ENCODE assay signal across 8 cellular contexts in the genomic region with DNA sequence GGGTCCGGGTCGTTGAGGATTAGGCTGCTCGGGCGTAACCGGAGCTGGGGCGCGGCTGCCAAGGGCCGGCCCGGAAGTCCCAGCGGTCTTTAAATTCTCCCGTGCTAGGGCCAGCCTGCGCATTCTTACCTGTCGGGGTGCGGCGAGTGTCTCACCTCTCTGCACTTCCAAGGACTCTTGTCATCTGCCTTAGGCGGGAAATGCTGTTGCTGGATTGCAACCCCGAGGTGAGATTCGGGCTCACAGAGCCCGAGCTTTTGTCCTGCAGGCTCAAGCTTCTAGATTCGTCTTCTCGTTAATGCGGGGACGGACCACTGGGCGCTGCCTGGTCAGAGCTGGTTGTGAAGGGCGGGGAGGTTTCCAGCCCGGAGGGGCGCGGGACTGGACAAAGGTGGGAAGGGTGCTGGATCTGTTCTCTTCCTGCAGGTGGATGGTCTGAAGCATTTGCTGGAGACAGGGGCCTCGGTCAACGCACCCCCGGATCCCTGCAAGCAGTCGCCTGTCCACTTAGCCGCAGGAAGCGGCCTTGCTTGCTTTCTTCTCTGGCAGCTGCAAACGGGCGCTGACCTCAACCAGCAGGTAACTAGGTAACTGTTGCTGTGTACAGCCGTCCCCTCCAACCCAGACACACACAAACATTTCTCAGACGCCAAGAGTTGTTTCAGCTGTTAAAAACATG. TPM values are rescaled to one million over a fixed set of nuclear protein-coding genes. Genes with fewer than 3 reads are reported as not detected.
A peak's percentile ranks its signal among the peaks of the same experiment; 100 is the strongest.
DNase-seq lines count a peak whose midpoint lies in the region; ATAC-seq and TF ChIP-seq lines count a peak whose summit lies in the region.

A gene with protein sequence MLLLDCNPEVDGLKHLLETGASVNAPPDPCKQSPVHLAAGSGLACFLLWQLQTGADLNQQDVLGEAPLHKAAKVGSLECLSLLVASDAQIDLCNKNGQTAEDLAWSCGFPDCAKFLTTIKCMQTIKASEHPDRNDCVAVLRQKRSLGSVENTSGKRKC (plus strand): TSS at position 118 of the 679 bp plus-strand sequence. CDS start 83 bp downstream, at position 201.

- H3K36me3 ChIP-seq in ectodermal cell (ENCODE audit: control insufficient read depth, insufficient read depth, low read length): peaks cover 16% of the 10 kb centered on the region
- peaks cover 14 to 29% (median 24%) of the 10 kb centered on the region in 3 donors for H3K36me3 ChIP-seq in tibial artery

- ATAC-seq in HG03045 (IDR thresholded peaks at IDR 0.05; ENCODE audit: unreplicated experiment) (peak; percentile 8), HG03469 (IDR thresholded peaks at IDR 0.05; ENCODE audit: unreplicated experiment) (no peak)

- H3K27ac ChIP-seq in ectodermal cell (ENCODE audit: insufficient read depth, low read depth, low read length, poor library complexity, severe bottlenecking): peak within 1 kb of the TSS; percentile 72
- H3K27ac ChIP-seq in tibial artery: peak within 1 kb of the TSS; percentile 100

- H3K4me1 ChIP-seq in ectodermal cell (ENCODE audit: control insufficient read depth, insufficient read depth, low read length) (peaks cover 8% of the 10 kb centered on the region), tibial artery (peaks cover 0 to 46% (median 19%) of the 10 kb centered on the region in 4 donors)

- WGBS in ectodermal cell, 2 experiments: 6 to 7% methylated on average over 38 of the region's 38 CpGs

- no peak for TF ChIP-seq CTCF in tibial artery (IDR thresholded peaks at IDR 0.05)

- no peaks in the 10 kb centered on the region for H3K9me3 ChIP-seq in ectodermal cell (ENCODE audit: control insufficient read depth, low read length)
- H3K9me3 ChIP-seq in tibial artery: no peaks in the 10 kb centered on the region

- DNase-seq in DMS53 (lab: John Stamatoyannopoulos, UW) (peak; percentile 95), SHP77 (lab: John Stamatoyannopoulos, UW) (peak; percentile 53 to 55), medulla oblongata (ENCODE audit: extremely low spot score) (peak; percentile 47), tibial artery (peak in 1 of 2 donors; percentile 51), SIG-M5 treated with dmso at 0.1 percent for 504 hours (lab: John Stamatoyannopoulos, UW; ENCODE audit: unreplicated experiment) (no peak)

- H3K27me3 ChIP-seq in ectodermal cell (ENCODE audit: control insufficient read depth, insufficient read depth, low read length, poor library complexity, severe bottlenecking): peaks cover 15% of the 10 kb centered on the region
- H3K27me3 ChIP-seq in tibial artery: no peaks in the 10 kb centered on the region

- intact Hi-C loops in tibial artery (cut with DNase I; ENCODE audit: low total_unique reads): loop anchor here (5.0 kb wide), 1 partner anchor 195 kb away; a partner anchor contains a TSS

- H3K4me3 ChIP-seq in ectodermal cell (ENCODE audit: insufficient read depth, low read depth, low read length): peak within 1 kb of the TSS; percentile 55
- peak within 1 kb of the TSS; percentile 82 to 86 for H3K4me3 ChIP-seq in tibial artery

RNA-seq across cellular contexts. Expression of the gene that starts here (rescaled TPM):
- 2.4 TPM for polyA plus RNA-seq in ectodermal cell (2013, experiment 1 of 4)
- polyA plus RNA-seq in ectodermal cell (2013, experiment 2 of 4): 3.1 TPM
- 3.2 TPM for polyA plus RNA-seq in ectodermal cell (2013, experiment 3 of 4)
- 3.9 TPM for polyA plus RNA-seq in ectodermal cell (2013, experiment 4 of 4)
